In genomic region chr6:137699036-137699683, GRCh38 we compare ENCODE assay signal across 9 cellular contexts.
DNase-seq lines count a peak whose midpoint lies in the region; ATAC-seq lines count a peak whose summit lies in the region.
"Had no signal": no experiment of that assay in that cellular context is flagged by ENCODE, and none has a peak within 500 bp of the region (broad histone marks: within the 10 kb centered on the region; RNA-seq: fewer than 3 reads in every experiment).

No MANE protein-coding gene starts in this region.

- peaks cover 3% of the 10 kb centered on the region for H3K36me3 Mint-ChIP-seq in activated CD8-positive, alpha-beta memory T cell treated with anti-CD3 and anti-CD28 coated beads, Interleukin-2, amount 10 ng/mL, durations not matched to agents 7 days and 5 days

- peaks cover 52% of the 10 kb centered on the region for H3K4me1 Mint-ChIP-seq in activated CD8-positive, alpha-beta memory T cell treated with anti-CD3 and anti-CD28 coated beads, Interleukin-2, amount 10 ng/mL, durations not matched to agents 7 days and 5 days

- CTCF ChIA-PET in activated CD8-positive, alpha-beta memory T cell treated with anti-CD3 and anti-CD28 coated beads, Interleukin-2, amount 10 ng/mL, durations not matched to agents 7 days and 5 days (lab: Charles Lee) = interaction anchor here (0.5 to 4.5 kb wide), 21 partner anchors 9 to 655 kb away, joined by 3 to 29 read pairs (median 6); partner anchors contain the start of gene TNFAIP3

- H3K27ac Mint-ChIP-seq in activated CD8-positive, alpha-beta memory T cell treated with anti-CD3 and anti-CD28 coated beads, Interleukin-2, amount 10 ng/mL, durations not matched to agents 7 days and 5 days = peak overlapping the region; percentile 95

- H3K9me3 Mint-ChIP-seq in activated CD8-positive, alpha-beta memory T cell treated with anti-CD3 and anti-CD28 coated beads, Interleukin-2, amount 10 ng/mL, durations not matched to agents 7 days and 5 days (ENCODE audit: low read depth) = no peaks in the 10 kb centered on the region

- ATAC-seq in activated CD8-positive, alpha-beta memory T cell treated with anti-CD3 and anti-CD28 coated beads, Interleukin-2, amount 10 ng/mL, durations not matched to agents 7 days and 5 days = peak; percentile 77
- peak; percentile 22 for ATAC-seq in left lobe of liver
- ATAC-seq in GM19467 (IDR thresholded peaks at IDR 0.05; ENCODE audit: unreplicated experiment) = no peak

- H3K27me3 Mint-ChIP-seq in activated CD8-positive, alpha-beta memory T cell treated with anti-CD3 and anti-CD28 coated beads, Interleukin-2, amount 10 ng/mL, durations not matched to agents 7 days and 5 days = no peaks in the 10 kb centered on the region

- DNase-seq in AML-193 (lab: John Stamatoyannopoulos, UW) (peak; percentile 81 to 83), HT1080 (ENCODE audit: low read depth) (peak; percentile 60), left lobe of liver (ENCODE audit: low spot score) (no peak), inferior parietal cortex (ENCODE audit: extremely low spot score) (no peak), NCI-H526 (lab: John Stamatoyannopoulos, UW) (no peak), HuH-7.5 (ENCODE audit: low spot score) (no peak)
- DNase-seq in activated CD8-positive, alpha-beta memory T cell treated with anti-CD3 and anti-CD28 coated beads, Interleukin-2, amount 10 ng/mL, durations not matched to agents 7 days and 5 days = no peak
- DNase-seq: DMS 273 treated with DMSO at 0.1 percent for 48 hours had no signal

- H3K4me3 Mint-ChIP-seq in activated CD8-positive, alpha-beta memory T cell treated with anti-CD3 and anti-CD28 coated beads, Interleukin-2, amount 10 ng/mL, durations not matched to agents 7 days and 5 days = peak overlapping the region; percentile 21

Comparison
In these comparisons a context has a peak if more than half of its experiments do, and no peak if none do; other contexts are left out.
1. DNase-seq: peak in AML-193 (2 of 2) and HT1080 (single experiment); none in activated CD8-positive, alpha-beta memory T cell treated with anti-CD3 and anti-CD28 coated beads, Interleukin-2, amount 10 ng/mL, durations not matched to agents 7 days and 5 days (single experiment), left lobe of liver (single experiment), inferior parietal cortex (single experiment), NCI-H526 (0 of 2) and HuH-7.5 (single experiment).